In the genomic region with DNA sequence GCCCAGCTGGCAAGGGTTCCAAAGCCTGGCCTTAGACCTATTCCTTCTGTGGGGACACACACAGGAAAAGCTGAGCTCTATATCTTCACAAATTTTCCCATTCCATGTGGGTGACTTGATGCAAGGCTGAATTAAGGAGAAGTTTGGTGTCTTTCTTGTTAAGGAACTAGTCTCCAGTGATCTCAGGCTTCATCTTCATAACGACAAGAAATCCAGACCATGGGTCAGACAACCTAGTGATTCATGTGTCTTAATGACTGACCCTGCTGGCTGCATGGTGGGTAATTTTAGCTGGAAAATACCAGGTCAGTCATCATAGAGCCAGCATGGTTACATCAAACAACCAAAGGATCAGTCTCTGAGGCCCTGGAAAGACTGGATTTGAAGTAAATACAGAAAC, we compare ENCODE assay signal across 12 cellular contexts.
DNase-seq lines count a peak whose midpoint lies in the region; ATAC-seq lines count a peak whose summit lies in the region.
"Had no signal": no experiment of that assay in that cellular context is flagged by ENCODE, and none has a peak within 500 bp of the region (broad histone marks: within the 10 kb centered on the region; RNA-seq: fewer than 3 reads in every experiment).

No MANE protein-coding gene starts in this region.

- peak; percentile 42 for DNase-seq in Caki2 (ENCODE audit: low read depth)
- no peak for DNase-seq in SJSA1 (ENCODE audit: low read depth in 1 of 2, low spot score in 2 of 2)
- DNase-seq in kidney tubule cell (ENCODE audit: low spot score), result peak; percentile 96
- no peak for DNase-seq in T-cell
- no peak for DNase-seq in GOT3 (lab: John Stamatoyannopoulos, UW)
- no peak for DNase-seq in activated T-cell treated with anti-CD3 and anti-CD28 coated beads, Interleukin-2, amount 50 U/mL, for 48 hours
- DNase-seq in putamen (ENCODE audit: low spot score), result no peak
- DNase-seq: activated CD8-positive, alpha-beta T cell treated with anti-CD3 and anti-CD28 coated beads, Interleukin-2, amount 10 ng/mL, durations not matched to agents 7 days and 5 days; erythroblast; naive thymus-derived CD4-positive, alpha-beta T cell had no signal

- H3K9me3 Mint-ChIP-seq in T-cell, result no peaks in the 10 kb centered on the region

- no peaks in the 10 kb centered on the region for H3K27me3 ChIP-seq in SJSA1 (replicated peaks)
- H3K27me3 ChIP-seq: BLaER1 had no signal

- ATAC-seq in HG02623 (IDR thresholded peaks at IDR 0.05; ENCODE audit: unreplicated experiment) (peak; percentile 22), T-cell (replicated peaks in 1 of 4) (no peak)
- ATAC-seq: activated CD8-positive, alpha-beta T cell treated with anti-CD3 and anti-CD28 coated beads, Interleukin-2, amount 10 ng/mL, durations not matched to agents 7 days and 5 days; naive thymus-derived CD4-positive, alpha-beta T cell had no signal

- no peaks in the 10 kb centered on the region for H3K27me3 Mint-ChIP-seq in T-cell
- H3K27me3 Mint-ChIP-seq: naive thymus-derived CD4-positive, alpha-beta T cell had no signal

- no peaks in the 10 kb centered on the region for H3K36me3 Mint-ChIP-seq in T-cell

- CTCF ChIA-PET in T-cell (lab: Charles Lee), result no interaction called here

- H3K4me3 Mint-ChIP-seq in T-cell, result no peak overlapping the region
- H3K4me3 Mint-ChIP-seq: activated CD8-positive, alpha-beta T cell treated with anti-CD3 and anti-CD28 coated beads, Interleukin-2, amount 10 ng/mL, durations not matched to agents 7 days and 5 days; naive thymus-derived CD4-positive, alpha-beta T cell had no signal

- no peak overlapping the region for H3K27ac Mint-ChIP-seq in T-cell
- H3K27ac Mint-ChIP-seq: activated CD8-positive, alpha-beta T cell treated with anti-CD3 and anti-CD28 coated beads, Interleukin-2, amount 10 ng/mL, durations not matched to agents 7 days and 5 days; naive thymus-derived CD4-positive, alpha-beta T cell had no signal

- H3K36me3 ChIP-seq in SJSA1, result no peaks in the 10 kb centered on the region
- H3K36me3 ChIP-seq: BLaER1 had no signal

- H3K4me3 ChIP-seq in SJSA1, result no peak overlapping the region
- H3K4me3 ChIP-seq: BLaER1 had no signal

- in situ Hi-C loops in Caki2 (cut with HindIII; ENCODE audit: low pct_unique_long_range_greater_than_20kb, low sequenced_read_pairs), result no loop called here

- POLR2A ChIA-PET in T-cell (lab: Charles Lee), result no interaction called here

- H3K27ac ChIP-seq in SJSA1, result peak overlapping the region; percentile 11; the same call in 1 of the 2 replicates
- H3K27ac ChIP-seq: BLaER1 had no signal

- peaks cover 9 to 15% (median 13%) of the 10 kb centered on the region in 3 donors for H3K4me1 Mint-ChIP-seq in T-cell

- peaks cover 23% of the 10 kb centered on the region for H3K4me1 ChIP-seq in SJSA1 (replicated peaks)

- H3K9me3 ChIP-seq in SJSA1 (replicated peaks), result no peaks in the 10 kb centered on the region

Comparison
In these comparisons a context has a peak if more than half of its experiments do, and no peak if none do; other contexts are left out.
1. DNase-seq: peak in Caki2 (single experiment) and kidney tubule cell (single experiment); none in SJSA1 (0 of 2), T-cell (0 of 34), GOT3 (single experiment), activated T-cell treated with anti-CD3 and anti-CD28 coated beads, Interleukin-2, amount 50 U/mL, for 48 hours (0 of 2) and putamen (single experiment).